Comparison of ENCODE assay signal across 9 cellular contexts in genomic region chr5:151319334-151319733, GRCh38. TPM values are rescaled to one million over a fixed set of nuclear protein-coding genes. Genes with fewer than 3 reads are reported as not detected.
DNase-seq lines count a peak whose midpoint lies in the region; TF ChIP-seq lines count a peak whose summit lies in the region.
"Had no signal": no experiment of that assay in that cellular context is flagged by ENCODE, and none has a peak within 500 bp of the region (broad histone marks: within the 10 kb centered on the region; RNA-seq: fewer than 3 reads in every experiment).

No MANE protein-coding gene starts in this region.

- peak overlapping the region; percentile 7 for H3K27ac ChIP-seq in smooth muscle cell (ENCODE audit: low read depth)
- H3K27ac ChIP-seq: neutrophil had no signal

- WGBS in smooth muscle cell (ENCODE audit: low lambda C conversion rate), result 56% methylated on average over 1 of the region's 1 CpG

- H2AFZ ChIP-seq in smooth muscle cell (ENCODE audit: low read depth), result peak overlapping the region; percentile 23

- no peak overlapping the region for H3K27ac Mint-ChIP-seq in HFFc6

- peaks cover 8% of the 10 kb centered on the region for H3K4me1 ChIP-seq in smooth muscle cell (ENCODE audit: low read depth)

- H4K20me1 ChIP-seq in smooth muscle cell (ENCODE audit: low read depth), result no peaks in the 10 kb centered on the region

- no peaks in the 10 kb centered on the region for H3K36me3 ChIP-seq in smooth muscle cell (ENCODE audit: low read depth)
- H3K36me3 ChIP-seq: neutrophil had no signal

- no peaks in the 10 kb centered on the region for H3K9me3 ChIP-seq in smooth muscle cell (replicated peaks; ENCODE audit: low read depth)
- H3K9me3 ChIP-seq: neutrophil had no signal

- H3K4me2 ChIP-seq in smooth muscle cell, result no peak overlapping the region

- peaks cover 6% of the 10 kb centered on the region; the same call in 1 of the 2 replicates for H3K4me1 Mint-ChIP-seq in HFFc6 (ENCODE audit: low read depth)

- no peak overlapping the region for H3K4me3 ChIP-seq in smooth muscle cell

- TF ChIP-seq CTCF in HFFc6 (IDR thresholded peaks at IDR 0.05), result peak; percentile 42
- no peak for TF ChIP-seq CTCF in smooth muscle cell (IDR thresholded peaks at IDR 0.05; ENCODE audit: borderline replicate concordance, insufficient read depth, poor library complexity, severe bottlenecking)

- H3K27me3 Mint-ChIP-seq in HFFc6 (ENCODE audit: insufficient read depth), result peaks cover 20% of the 10 kb centered on the region

- peak; percentile 8 to 29 for DNase-seq in NOMO-1 (lab: John Stamatoyannopoulos, UW; ENCODE audit: unreplicated experiment in 2 of 2)
- no peak for DNase-seq in NOMO-1 treated with dmso at 0.1 percent for 144 hours (lab: John Stamatoyannopoulos, UW; ENCODE audit: unreplicated experiment)
- peak; percentile 19 for DNase-seq in HFFc6
- peak; percentile 5 for DNase-seq in NCI-H226
- DNase-seq in fibroblast of peridontal ligament (ENCODE audit: extremely low read depth), result peak; percentile 25
- no peak for DNase-seq in smooth muscle cell (lab: John Stamatoyannopoulos, UW; ENCODE audit: unreplicated experiment)
- DNase-seq in stimulated activated CD4-positive, alpha-beta T cell treated with anti-CD3 and anti-CD28 coated beads, Interleukin-12 subunit alpha, Interleukin-12 subunit beta, amount 100 ng/mL, for 4 hours, result no peak
- no peak for DNase-seq in stimulated activated CD4-positive, alpha-beta T cell treated with anti-CD3 and anti-CD28 coated beads, Interleukin-4, amount 100 ng/mL, for 1 hour

- no peak overlapping the region for H3K9ac ChIP-seq in smooth muscle cell (ENCODE audit: low read depth)

- no peaks in the 10 kb centered on the region for H3K79me2 ChIP-seq in smooth muscle cell (ENCODE audit: low read depth)

- H3K9me3 Mint-ChIP-seq in HFFc6, result no peaks in the 10 kb centered on the region

- H3K36me3 Mint-ChIP-seq in HFFc6 (ENCODE audit: low read depth), result no peaks in the 10 kb centered on the region

- no peaks in the 10 kb centered on the region for H3K27me3 ChIP-seq in smooth muscle cell (ENCODE audit: low read depth)
- H3K27me3 ChIP-seq: neutrophil had no signal

- no peak overlapping the region for H3K4me3 Mint-ChIP-seq in HFFc6

- H3F3A ChIP-seq in smooth muscle cell (ENCODE audit: low read depth), result peaks cover 11% of the 10 kb centered on the region

RNA-seq across cellular contexts. Expression of gene SLC36A3, which starts 15.8 kb away (rescaled TPM):
- not detected for total RNA-seq in HFFc6 (2021; fragmentation: NEBNext Ultra II Directional; extraction: Animal tissue kit (Norgen Biotek cat#: 25700))
- total RNA-seq in smooth muscle cell, result not detected in 2 replicates
- polyA plus RNA-seq in smooth muscle cell, result not detected in 2 replicates

RNA-seq across cellular contexts. Expression of gene SLC36A2, which starts 28.0 kb away (rescaled TPM):
- total RNA-seq in HFFc6 (2021; fragmentation: NEBNext Ultra II Directional; extraction: Animal tissue kit (Norgen Biotek cat#: 25700)), result not detected
- not detected in 2 replicates for total RNA-seq in smooth muscle cell
- polyA plus RNA-seq in smooth muscle cell, result not detected in 2 replicates

Comparison
In these comparisons a context has a peak if more than half of its experiments do, and no peak if none do; other contexts are left out.
1. DNase-seq: peak in NOMO-1 (2 of 2), HFFc6 (single experiment), NCI-H226 (single experiment) and fibroblast of peridontal ligament (single experiment); none in NOMO-1 treated with dmso at 0.1 percent for 144 hours (single experiment), smooth muscle cell (single experiment), stimulated activated CD4-positive, alpha-beta T cell treated with anti-CD3 and anti-CD28 coated beads, Interleukin-12 subunit alpha, Interleukin-12 subunit beta, amount 100 ng/mL, for 4 hours (single experiment) and stimulated activated CD4-positive, alpha-beta T cell treated with anti-CD3 and anti-CD28 coated beads, Interleukin-4, amount 100 ng/mL, for 1 hour (single experiment).